In the genomic region with DNA sequence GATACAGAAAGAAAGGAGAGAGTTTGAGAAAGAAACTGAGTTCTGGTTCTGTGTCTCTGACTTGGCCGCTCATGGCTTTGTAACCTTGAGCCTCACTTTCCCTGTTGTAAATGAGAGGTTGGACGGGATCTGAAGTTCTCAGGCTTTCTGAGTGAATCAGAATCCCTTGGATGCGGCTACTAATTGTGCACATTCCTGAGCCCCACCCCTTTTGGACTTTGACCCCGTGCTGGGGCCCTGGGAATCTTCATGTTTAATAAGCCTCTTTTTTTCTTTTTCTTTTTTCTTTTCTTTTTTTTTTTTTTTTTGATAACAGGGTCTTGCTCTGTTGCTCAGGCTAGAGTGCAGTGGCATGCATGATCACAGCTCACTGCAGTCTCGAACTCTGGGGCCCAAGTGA, we compare ENCODE assay signal across 18 cellular contexts. TPM values are rescaled to one million over a fixed set of nuclear protein-coding genes. Genes with fewer than 3 reads are reported as not detected.
DNase-seq lines count a peak whose midpoint lies in the region; ATAC-seq and TF ChIP-seq lines count a peak whose summit lies in the region.
"Had no signal": no experiment of that assay in that cellular context is flagged by ENCODE, and none has a peak within 500 bp of the region (broad histone marks: within the 10 kb centered on the region; RNA-seq: fewer than 3 reads in every experiment).

No MANE protein-coding gene starts in this region.

- intact Hi-C loops in activated naive CD4-positive, alpha-beta T cell treated with anti-CD3 and anti-CD28 coated beads for 36 hours (cut with micrococcal nuclease): no loop called here

- H3K27ac Mint-ChIP-seq in activated naive CD4-positive, alpha-beta T cell treated with anti-CD3 and anti-CD28 coated beads for 36 hours: no peak overlapping the region
- H3K27ac Mint-ChIP-seq: GM23338 had no signal

- no peaks in the 10 kb centered on the region for H3K9me3 Mint-ChIP-seq in activated naive CD4-positive, alpha-beta T cell treated with anti-CD3 and anti-CD28 coated beads for 36 hours
- H3K9me3 Mint-ChIP-seq: GM23338 had no signal

- no peaks in the 10 kb centered on the region for H3K27me3 Mint-ChIP-seq in activated naive CD4-positive, alpha-beta T cell treated with anti-CD3 and anti-CD28 coated beads for 36 hours (ENCODE audit: low read depth)

- ATAC-seq in HG02981 (IDR thresholded peaks at IDR 0.05; ENCODE audit: unreplicated experiment): no peak
- ATAC-seq in GM21825 (IDR thresholded peaks at IDR 0.05; ENCODE audit: unreplicated experiment): no peak
- ATAC-seq: GM23338, K562 had no signal

- H3K4me3 Mint-ChIP-seq in activated naive CD4-positive, alpha-beta T cell treated with anti-CD3 and anti-CD28 coated beads for 36 hours: no peak overlapping the region
- H3K4me3 Mint-ChIP-seq: GM23338 had no signal

- no peak for TF ChIP-seq CTCF in epithelial cell of proximal tubule (conservative IDR thresholded peaks at IDR 0.05; ENCODE audit: low read depth, low read length)
- TF ChIP-seq CTCF in retinal pigment epithelial cell (conservative IDR thresholded peaks at IDR 0.05; ENCODE audit: low read depth, low read length): no peak

- no peaks in the 10 kb centered on the region for H3K36me3 Mint-ChIP-seq in activated naive CD4-positive, alpha-beta T cell treated with anti-CD3 and anti-CD28 coated beads for 36 hours (ENCODE audit: low read depth)

- in situ Hi-C loops in Caki2 (cut with HindIII; ENCODE audit: low pct_unique_long_range_greater_than_20kb, low sequenced_read_pairs): no loop called here

- no peaks in the 10 kb centered on the region for H3K4me1 Mint-ChIP-seq in activated naive CD4-positive, alpha-beta T cell treated with anti-CD3 and anti-CD28 coated beads for 36 hours (ENCODE audit: low read depth)

- CTCF ChIA-PET in activated naive CD4-positive, alpha-beta T cell treated with anti-CD3 and anti-CD28 coated beads for 36 hours (lab: Charles Lee): interaction anchor here (2.0 kb wide), 1 partner anchor 32 kb away, joined by 5 read pairs; no protein-coding TSS in a partner anchor

- H3K4me3 ChIP-seq in epithelial cell of proximal tubule (ENCODE audit: low read depth, low read length): no peak overlapping the region
- no peak overlapping the region for H3K4me3 ChIP-seq in retinal pigment epithelial cell (ENCODE audit: low read length)
- H3K4me3 ChIP-seq: BLaER1, GM23338, K562 had no signal

- DNase-seq in Caki2 (ENCODE audit: low read depth): peak; percentile 43
- peak; percentile 19 for DNase-seq in HuH-7.5 (ENCODE audit: low spot score)
- peak; percentile 18 for DNase-seq in epithelial cell of proximal tubule (ENCODE audit: low read depth)
- DNase-seq in retinal pigment epithelial cell (ENCODE audit: low read depth): peak; percentile 14
- no peak for DNase-seq in activated naive CD4-positive, alpha-beta T cell treated with anti-CD3 and anti-CD28 coated beads for 36 hours
- DNase-seq: DMS79, GDM1, MM.1S, NCI-H1105, NCI-H1930, NCI-H2171 treated with DMSO at 0.1 percent for 48 hours, NCI-H510A treated with DMSO at 0.1 percent for 48 hours, RPMI8226 had no signal

RNA-seq across cellular contexts. Expression of gene SLC25A28, which starts 26.9 kb away (rescaled TPM):
- total RNA-seq in Caki2 (2014; rRNA removed; shearing (Covaris generic); ENCODE audit: low replicate concordance): 21.4 and 26.6 TPM in 2 replicates
- total RNA-seq in epithelial cell of proximal tubule: 3.1 and 8.3 TPM in 2 replicates
- total RNA-seq in activated naive CD4-positive, alpha-beta T cell treated with anti-CD3 and anti-CD28 coated beads for 36 hours: 10 to 100 TPM; 66.3 to 72.8 TPM
